ENCODE assay signal across 8 cellular contexts in genomic region chr17:4980644-4981216, GRCh38. TPM values are rescaled to one million over a fixed set of nuclear protein-coding genes. Genes with fewer than 3 reads are reported as not detected.
A peak's percentile ranks its signal among the peaks of the same experiment; 100 is the strongest.
DNase-seq lines count a peak whose midpoint lies in the region; ATAC-seq and TF ChIP-seq lines count a peak whose summit lies in the region.

No MANE protein-coding gene starts in this region.

- peak; percentile 71 for TF ChIP-seq CTCF in foreskin keratinocyte (conservative IDR thresholded peaks at IDR 0.05)

- peak; percentile 68 for DNase-seq in stimulated activated CD4-positive, alpha-beta T cell treated with anti-CD3 and anti-CD28 coated beads, Interleukin-4, amount 100 ng/mL, for 24 hours
- no peak for DNase-seq in stimulated activated CD4-positive, alpha-beta T cell treated with anti-CD3 and anti-CD28 coated beads, Interleukin-4, amount 100 ng/mL, for 1 hour
- DNase-seq in NCI-H146 (lab: John Stamatoyannopoulos, UW) = peak; percentile 57
- DNase-seq in activated T-cell treated with anti-CD3 and anti-CD28 coated beads, Interleukin-2, amount 50 U/mL, for 1 hour = peak; percentile 40
- peak in 1 of 2 donors; percentile 22 for DNase-seq in foreskin keratinocyte
- DNase-seq in retina = peak; percentile 68
- DNase-seq in GM19240 (ENCODE audit: insufficient read length, low spot score) = no peak
- no peak for DNase-seq in NCI-H187 (lab: John Stamatoyannopoulos, UW)

- ATAC-seq in foreskin keratinocyte = peak; percentile 48

- H3K27me3 ChIP-seq in foreskin keratinocyte = no peaks in the 10 kb centered on the region

- H3K4me1 ChIP-seq in foreskin keratinocyte = no peaks in the 10 kb centered on the region

- no peak overlapping the region for H3K27ac ChIP-seq in foreskin keratinocyte

RNA-seq across cellular contexts. Expression of gene CAMTA2, which starts 6.7 kb away (rescaled TPM):
- 20.2 and 25.4 TPM in 2 replicates for total RNA-seq in foreskin keratinocyte
- 31.0 and 36.1 TPM in 2 replicates for polyA plus RNA-seq in foreskin keratinocyte

RNA-seq across cellular contexts. Expression of gene SPAG7, which starts 13.1 kb away (rescaled TPM):
- total RNA-seq in foreskin keratinocyte = 74.4 and 85.3 TPM in 2 replicates
- polyA plus RNA-seq in foreskin keratinocyte = 103 and 113 TPM in 2 replicates

RNA-seq across cellular contexts. Expression of gene INCA1, which starts 16.6 kb away (rescaled TPM):
- 0.14 TPM in 2 replicates for total RNA-seq in foreskin keratinocyte
- polyA plus RNA-seq in foreskin keratinocyte = 0.35 and 0.37 TPM in 2 replicates

RNA-seq across cellular contexts. Expression of gene KIF1C, which starts 17.0 kb away (rescaled TPM):
- total RNA-seq in foreskin keratinocyte = 106 and 110 TPM in 2 replicates
- 58.4 and 59.5 TPM in 2 replicates for polyA plus RNA-seq in foreskin keratinocyte

RNA-seq across cellular contexts. Expression of gene ENO3, which starts 29.8 kb away (rescaled TPM):
- 1.8 and 2.0 TPM in 2 replicates for total RNA-seq in foreskin keratinocyte
- 2.7 and 3.2 TPM in 2 replicates for polyA plus RNA-seq in foreskin keratinocyte

Comparison
In these comparisons a context has a peak if more than half of its experiments do, and no peak if none do; other contexts are left out.
1. DNase-seq: peak in stimulated activated CD4-positive, alpha-beta T cell treated with anti-CD3 and anti-CD28 coated beads, Interleukin-4, amount 100 ng/mL, for 24 hours (single experiment), NCI-H146 (single experiment), activated T-cell treated with anti-CD3 and anti-CD28 coated beads, Interleukin-2, amount 50 U/mL, for 1 hour (single experiment) and retina (single experiment); none in stimulated activated CD4-positive, alpha-beta T cell treated with anti-CD3 and anti-CD28 coated beads, Interleukin-4, amount 100 ng/mL, for 1 hour (single experiment), GM19240 (single experiment) and NCI-H187 (0 of 2).